ENCODE assay signal across 8 cellular contexts in genomic region chr19:12139885-12140544, GRCh38. TPM values are rescaled to one million over a fixed set of nuclear protein-coding genes. Genes with fewer than 3 reads are reported as not detected.
DNase-seq lines count a peak whose midpoint lies in the region.

Gene ZNF20 (minus strand): TSS chr19:12140350. CDS start chr19:12140182, 168 bp downstream.

- peaks cover 30% of the 10 kb centered on the region for H3K9me3 ChIP-seq in neuron (ENCODE audit: low read length)
- H3K9me3 ChIP-seq in stomach smooth muscle (ENCODE audit: control insufficient read depth in 2 of 2, low read length in 2 of 2) = no peaks in the 10 kb centered on the region

- H3K4me1 ChIP-seq in neuron (ENCODE audit: insufficient read depth, low read length) (peaks cover 18% of the 10 kb centered on the region), stomach smooth muscle (ENCODE audit: control insufficient read depth, insufficient read depth, low read length) (peaks cover 21% of the 10 kb centered on the region)

- DNase-seq in Daoy (ENCODE audit: low read depth) = peak; percentile 93
- DNase-seq in GOT3 (lab: John Stamatoyannopoulos, UW) = peak; percentile 76
- peak; percentile 93 for DNase-seq in M059J (ENCODE audit: low read depth)
- DNase-seq in SHP77 (lab: John Stamatoyannopoulos, UW) = peak; percentile 91 to 93
- peak; percentile 84 for DNase-seq in activated gamma-delta T cell treated with anti-CD3 and anti-CD28 coated beads, Interleukin-2, amount 50 U/mL, for 16 hours (ENCODE audit: low read depth)
- DNase-seq in foreskin melanocyte = peak; percentile 90

- H2AFZ ChIP-seq in neuron (ENCODE audit: low read depth, low read length) = no peak within 1 kb of the TSS

- H3K9ac ChIP-seq in stomach smooth muscle (ENCODE audit: low read length in 2 of 2) = peak within 1 kb of the TSS; percentile 85 to 90

- peak within 1 kb of the TSS; percentile 74 for H3K27ac ChIP-seq in stomach smooth muscle (ENCODE audit: low read length)

- H3K36me3 ChIP-seq in neuron (ENCODE audit: insufficient read depth, low read length) = peaks cover 59% of the 10 kb centered on the region
- peaks cover 5 to 9% of the 10 kb centered on the region in 2 donors for H3K36me3 ChIP-seq in stomach smooth muscle (ENCODE audit: control insufficient read depth in 2 of 2, insufficient read depth in 2 of 2, low read length in 2 of 2)

- peak within 1 kb of the TSS; percentile 89 for H3K4me3 ChIP-seq in neuron (ENCODE audit: low read length)
- peak within 1 kb of the TSS; percentile 93 to 94 for H3K4me3 ChIP-seq in stomach smooth muscle (ENCODE audit: low read length in 2 of 2)

- no peaks in the 10 kb centered on the region for H3K27me3 ChIP-seq in neuron (ENCODE audit: insufficient read depth, low read length)
- no peaks in the 10 kb centered on the region for H3K27me3 ChIP-seq in stomach smooth muscle (ENCODE audit: control insufficient read depth in 1 of 2, insufficient read depth in 2 of 2, low read length in 2 of 2)

RNA-seq across cellular contexts. Expression of gene ZNF20, which starts in this region (rescaled TPM):
- total RNA-seq in Daoy (2014; rRNA removed; shearing (Covaris generic)) = 2.6 and 3.3 TPM in 2 replicates
- total RNA-seq in M059J (2014; rRNA removed; shearing (Covaris generic)) = 1.6 and 12.0 TPM in 2 replicates

Comparison
In these comparisons a context has a peak if more than half of its experiments do, and no peak if none do; other contexts are left out.
1. Peak in every context shown above with its lines: DNase-seq, H3K4me3 ChIP-seq and H3K27ac ChIP-seq.